In the genomic region with DNA sequence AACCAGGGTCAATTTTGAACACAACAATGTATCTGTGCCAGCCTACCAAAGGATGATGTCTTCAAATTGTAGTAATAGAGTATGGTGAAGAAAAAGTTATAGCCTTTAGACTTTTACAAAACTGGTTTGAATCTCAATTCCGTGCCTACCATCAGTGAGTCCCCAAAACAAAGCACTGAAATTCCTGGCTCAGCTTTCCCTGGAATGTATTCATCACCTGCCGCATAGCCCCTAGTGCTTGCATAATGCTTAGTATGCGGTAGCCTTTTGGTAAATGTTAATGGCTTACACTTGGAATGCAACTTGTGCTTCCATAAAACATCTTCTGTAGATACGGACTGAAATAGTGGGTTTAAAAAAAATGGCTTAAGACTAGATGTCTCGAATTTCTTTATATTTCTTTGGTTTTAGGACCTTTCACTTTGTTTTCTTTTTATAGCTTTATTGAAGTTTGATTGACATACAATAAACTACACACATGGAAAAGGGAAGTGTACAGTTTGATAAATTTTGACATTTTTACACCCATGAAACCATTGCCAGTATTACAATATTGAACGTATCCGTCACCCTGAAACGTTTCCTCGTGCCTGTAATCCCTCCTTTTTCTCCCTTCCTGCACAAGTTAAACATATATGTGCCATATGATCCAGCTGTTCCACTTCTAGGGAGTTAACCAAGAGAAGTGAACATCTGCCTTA, we compare ENCODE assay signal across 1 cellular context.
A peak's percentile ranks its signal among the peaks of the same experiment; 100 is the strongest.
TF ChIP-seq lines count a peak whose summit lies in the region.

No MANE protein-coding gene starts in this region.

TF ChIP-seq in GM23338, 12 proteins besides CTCF, POLR2A, EP300 and RAD21 (continued from another document):
- TF ChIP-seq, protein P1, sequence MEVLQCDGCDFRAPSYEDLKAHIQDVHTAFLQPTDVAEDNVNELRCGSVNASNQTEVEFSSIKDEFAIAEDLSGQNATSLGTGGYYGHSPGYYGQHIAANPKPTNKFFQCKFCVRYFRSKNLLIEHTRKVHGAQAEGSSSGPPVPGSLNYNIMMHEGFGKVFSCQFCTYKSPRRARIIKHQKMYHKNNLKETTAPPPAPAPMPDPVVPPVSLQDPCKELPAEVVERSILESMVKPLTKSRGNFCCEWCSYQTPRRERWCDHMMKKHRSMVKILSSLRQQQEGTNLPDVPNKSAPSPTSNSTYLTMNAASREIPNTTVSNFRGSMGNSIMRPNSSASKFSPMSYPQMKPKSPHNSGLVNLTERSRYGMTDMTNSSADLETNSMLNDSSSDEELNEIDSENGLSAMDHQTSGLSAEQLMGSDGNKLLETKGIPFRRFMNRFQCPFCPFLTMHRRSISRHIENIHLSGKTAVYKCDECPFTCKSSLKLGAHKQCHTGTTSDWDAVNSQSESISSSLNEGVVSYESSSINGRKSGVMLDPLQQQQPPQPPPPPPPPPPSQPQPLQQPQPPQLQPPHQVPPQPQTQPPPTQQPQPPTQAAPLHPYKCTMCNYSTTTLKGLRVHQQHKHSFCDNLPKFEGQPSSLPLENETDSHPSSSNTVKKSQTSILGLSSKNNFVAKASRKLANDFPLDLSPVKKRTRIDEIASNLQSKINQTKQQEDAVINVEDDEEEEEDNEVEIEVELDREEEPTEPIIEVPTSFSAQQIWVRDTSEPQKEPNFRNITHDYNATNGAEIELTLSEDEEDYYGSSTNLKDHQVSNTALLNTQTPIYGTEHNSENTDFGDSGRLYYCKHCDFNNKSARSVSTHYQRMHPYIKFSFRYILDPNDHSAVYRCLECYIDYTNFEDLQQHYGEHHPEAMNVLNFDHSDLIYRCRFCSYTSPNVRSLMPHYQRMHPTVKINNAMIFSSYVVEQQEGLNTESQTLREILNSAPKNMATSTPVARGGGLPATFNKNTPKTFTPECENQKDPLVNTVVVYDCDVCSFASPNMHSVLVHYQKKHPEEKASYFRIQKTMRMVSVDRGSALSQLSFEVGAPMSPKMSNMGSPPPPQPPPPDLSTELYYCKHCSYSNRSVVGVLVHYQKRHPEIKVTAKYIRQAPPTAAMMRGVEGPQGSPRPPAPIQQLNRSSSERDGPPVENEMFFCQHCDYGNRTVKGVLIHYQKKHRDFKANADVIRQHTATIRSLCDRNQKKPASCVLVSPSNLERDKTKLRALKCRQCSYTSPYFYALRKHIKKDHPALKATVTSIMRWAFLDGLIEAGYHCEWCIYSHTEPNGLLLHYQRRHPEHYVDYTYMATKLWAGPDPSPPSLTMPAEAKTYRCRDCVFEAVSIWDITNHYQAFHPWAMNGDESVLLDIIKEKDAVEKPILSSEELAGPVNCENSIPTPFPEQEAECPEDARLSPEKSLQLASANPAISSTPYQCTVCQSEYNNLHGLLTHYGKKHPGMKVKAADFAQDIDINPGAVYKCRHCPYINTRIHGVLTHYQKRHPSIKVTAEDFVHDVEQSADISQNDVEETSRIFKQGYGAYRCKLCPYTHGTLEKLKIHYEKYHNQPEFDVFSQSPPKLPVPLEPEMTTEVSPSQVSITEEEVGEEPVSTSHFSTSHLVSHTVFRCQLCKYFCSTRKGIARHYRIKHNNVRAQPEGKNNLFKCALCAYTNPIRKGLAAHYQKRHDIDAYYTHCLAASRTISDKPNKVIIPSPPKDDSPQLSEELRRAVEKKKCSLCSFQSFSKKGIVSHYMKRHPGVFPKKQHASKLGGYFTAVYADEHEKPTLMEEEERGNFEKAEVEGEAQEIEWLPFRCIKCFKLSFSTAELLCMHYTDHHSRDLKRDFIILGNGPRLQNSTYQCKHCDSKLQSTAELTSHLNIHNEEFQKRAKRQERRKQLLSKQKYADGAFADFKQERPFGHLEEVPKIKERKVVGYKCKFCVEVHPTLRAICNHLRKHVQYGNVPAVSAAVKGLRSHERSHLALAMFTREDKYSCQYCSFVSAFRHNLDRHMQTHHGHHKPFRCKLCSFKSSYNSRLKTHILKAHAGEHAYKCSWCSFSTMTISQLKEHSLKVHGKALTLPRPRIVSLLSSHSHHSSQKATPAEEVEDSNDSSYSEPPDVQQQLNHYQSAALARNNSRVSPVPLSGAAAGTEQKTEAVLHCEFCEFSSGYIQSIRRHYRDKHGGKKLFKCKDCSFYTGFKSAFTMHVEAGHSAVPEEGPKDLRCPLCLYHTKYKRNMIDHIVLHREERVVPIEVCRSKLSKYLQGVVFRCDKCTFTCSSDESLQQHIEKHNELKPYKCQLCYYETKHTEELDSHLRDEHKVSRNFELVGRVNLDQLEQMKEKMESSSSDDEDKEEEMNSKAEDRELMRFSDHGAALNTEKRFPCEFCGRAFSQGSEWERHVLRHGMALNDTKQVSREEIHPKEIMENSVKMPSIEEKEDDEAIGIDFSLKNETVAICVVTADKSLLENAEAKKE (CRISPR knock-in tag; IDR thresholded peaks at IDR 0.05), result no peak
- TF ChIP-seq STAT1 (IDR thresholded peaks at IDR 0.05; ENCODE audit: unreplicated experiment) (no peak), EZH2 (IDR thresholded peaks at IDR 0.05; ENCODE audit: low read depth, unreplicated experiment) (no peak), NANOG (IDR thresholded peaks at IDR 0.05; ENCODE audit: borderline replicate concordance) (peak; percentile 87)
